Comparison of ENCODE assay signal across 1 cellular context in genomic region chr19:58091251-58091995, GRCh38.
TF ChIP-seq lines count a peak whose summit lies in the region.

No MANE protein-coding gene starts in this region.

TF ChIP-seq in WTC11, 78 proteins besides CTCF, POLR2A, EP300 and RAD21 (continued from another document):
- TF ChIP-seq ZNF512 (CRISPR knock-in tag; IDR thresholded peaks at IDR 0.05; ENCODE audit: borderline replicate concordance), result no peak
- TF ChIP-seq ZNF121 (CRISPR knock-in tag; IDR thresholded peaks at IDR 0.05), result no peak
- no peak for TF ChIP-seq TEAD1 (CRISPR knock-in tag; IDR thresholded peaks at IDR 0.05)
- no peak for TF ChIP-seq ZNF671 (CRISPR knock-in tag; IDR thresholded peaks at IDR 0.05)
- TF ChIP-seq RORB (CRISPR knock-in tag; IDR thresholded peaks at IDR 0.05), result no peak
- TF ChIP-seq SMAD4 (CRISPR knock-in tag; IDR thresholded peaks at IDR 0.05), result no peak
- TF ChIP-seq FOXK1 (CRISPR knock-in tag; IDR thresholded peaks at IDR 0.05), result no peak
- TF ChIP-seq ZNF423 (CRISPR knock-in tag; IDR thresholded peaks at IDR 0.05), result no peak
- TF ChIP-seq EMX1 (CRISPR knock-in tag; IDR thresholded peaks at IDR 0.05), result no peak
- TF ChIP-seq, protein P1, sequence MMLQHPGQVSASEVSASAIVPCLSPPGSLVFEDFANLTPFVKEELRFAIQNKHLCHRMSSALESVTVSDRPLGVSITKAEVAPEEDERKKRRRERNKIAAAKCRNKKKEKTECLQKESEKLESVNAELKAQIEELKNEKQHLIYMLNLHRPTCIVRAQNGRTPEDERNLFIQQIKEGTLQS (CRISPR knock-in tag; conservative IDR thresholded peaks at IDR 0.05), result no peak
- no peak for TF ChIP-seq HMGA2 (CRISPR knock-in tag; IDR thresholded peaks at IDR 0.05)
- no peak for TF ChIP-seq IRF1 (CRISPR knock-in tag; IDR thresholded peaks at IDR 0.05)
- no peak for TF ChIP-seq ETV6 (CRISPR knock-in tag; IDR thresholded peaks at IDR 0.05)
- TF ChIP-seq GABPB1 (CRISPR knock-in tag; IDR thresholded peaks at IDR 0.05), result no peak
